Comparison of ENCODE assay signal across 8 cellular contexts in genomic region chr3:100087203-100087602, GRCh38. TPM values are rescaled to one million over a fixed set of nuclear protein-coding genes. Genes with fewer than 3 reads are reported as not detected.
DNase-seq lines count a peak whose midpoint lies in the region; ATAC-seq and TF ChIP-seq lines count a peak whose summit lies in the region.

No MANE protein-coding gene starts in this region.

- no peaks in the 10 kb centered on the region for H3K9me3 ChIP-seq in body of pancreas

- no peak overlapping the region for H3K4me3 ChIP-seq in fibroblast of the aortic adventitia (ENCODE audit: low read depth, low read length)
- H3K4me3 ChIP-seq in body of pancreas, result no peak overlapping the region

- no peaks in the 10 kb centered on the region for H3K27me3 ChIP-seq in body of pancreas

- H3K27ac ChIP-seq in body of pancreas, result no peak overlapping the region

- no peaks in the 10 kb centered on the region for H3K4me1 ChIP-seq in body of pancreas

- no peak for TF ChIP-seq CTCF in fibroblast of the aortic adventitia (IDR thresholded peaks at IDR 0.05; ENCODE audit: insufficient read depth, low read length)
- TF ChIP-seq CTCF in body of pancreas (IDR thresholded peaks at IDR 0.05), result no peak

- DNase-seq in EL, result peak; percentile 73
- peak; percentile 50 for DNase-seq in fibroblast of the aortic adventitia (ENCODE audit: low read depth)
- DNase-seq in body of pancreas, result no peak
- DNase-seq in stimulated activated CD4-positive, alpha-beta T cell treated with anti-CD3 and anti-CD28 coated beads, Interleukin-4, amount 100 ng/mL, for 24 hours, result no peak
- DNase-seq in NCI-H2081 (lab: John Stamatoyannopoulos, UW), result no peak
- DNase-seq in GDM1 (lab: John Stamatoyannopoulos, UW), result no peak

- ATAC-seq in GM21423 (IDR thresholded peaks at IDR 0.05; ENCODE audit: unreplicated experiment) (peak; percentile 87), HG03565 (IDR thresholded peaks at IDR 0.05; ENCODE audit: unreplicated experiment) (peak; percentile 96), body of pancreas (no peak)

- intact Hi-C loops in body of pancreas (cut with DNase I), result no loop called here

- H3K36me3 ChIP-seq in body of pancreas (replicated peaks in 1 of 2; ENCODE audit: insufficient read depth in 1 of 2, low read depth in 2 of 2), result no peaks in the 10 kb centered on the region

- TF ChIP-seq POLR2A in body of pancreas (IDR thresholded peaks at IDR 0.05), result no peak

RNA-seq across cellular contexts. Expression of gene FILIP1L, which starts 27.1 kb away (rescaled TPM):
- 15.2 and 34.3 TPM in 2 replicates for total RNA-seq in fibroblast of the aortic adventitia (ENCODE audit: low replicate concordance)
- 10 to 100 TPM; 27.8 to 47.8 TPM for total RNA-seq in body of pancreas

Comparison
In these comparisons a context has a peak if more than half of its experiments do, and no peak if none do; other contexts are left out.
1. DNase-seq: peak in EL (single experiment) and fibroblast of the aortic adventitia (single experiment); none in body of pancreas (0 of 4), stimulated activated CD4-positive, alpha-beta T cell treated with anti-CD3 and anti-CD28 coated beads, Interleukin-4, amount 100 ng/mL, for 24 hours (single experiment), NCI-H2081 (0 of 2) and GDM1 (single experiment).